In genomic region chr2:68190991-68191731, GRCh38 we compare ENCODE assay signal across 1 cellular context.
TF ChIP-seq lines count a peak whose summit lies in the region.

No MANE protein-coding gene starts in this region.

TF ChIP-seq in GM23338, 12 proteins besides CTCF, POLR2A, EP300 and RAD21 (continued from another document):
- TF ChIP-seq ZNF462 (CRISPR knock-in tag; IDR thresholded peaks at IDR 0.05): no peak
